18 cellular contexts compared by ENCODE assay signal in the genomic region with DNA sequence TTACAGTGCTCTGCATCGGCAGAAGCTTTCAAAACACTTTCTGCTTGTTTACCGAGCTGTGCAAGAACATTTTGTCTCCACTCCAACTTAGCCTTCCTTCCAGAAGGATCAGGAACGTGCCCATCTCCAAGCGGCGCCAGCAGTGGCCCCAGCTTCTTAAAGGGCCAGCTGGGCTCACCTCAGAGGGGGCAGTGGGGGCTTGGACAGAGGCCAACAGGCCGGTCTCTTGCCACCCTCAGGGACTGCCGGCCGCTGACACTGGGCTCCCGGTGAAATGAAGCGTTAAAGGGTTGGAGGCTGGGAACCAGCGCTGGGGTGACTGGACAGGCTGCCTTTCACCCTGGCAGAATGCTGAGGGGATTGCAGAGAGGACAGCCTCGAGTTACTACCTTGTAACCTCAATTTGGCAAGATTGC.
DNase-seq lines count a peak whose midpoint lies in the region; ATAC-seq and TF ChIP-seq lines count a peak whose summit lies in the region.
"Had no signal": no experiment of that assay in that cellular context is flagged by ENCODE, and none has a peak within 500 bp of the region (broad histone marks: within the 10 kb centered on the region; RNA-seq: fewer than 3 reads in every experiment).

No MANE protein-coding gene starts in this region.

- TF ChIP-seq CTCF in C4-2B (conservative IDR thresholded peaks at IDR 0.05) (no peak), choroid plexus epithelial cell (conservative IDR thresholded peaks at IDR 0.05; ENCODE audit: low read depth, low read length) (no peak)

- ATAC-seq in HG03139 (IDR thresholded peaks at IDR 0.05; ENCODE audit: unreplicated experiment) (no peak), esophagus mucosa (no peak)
- ATAC-seq: activated CD8-positive, alpha-beta T cell treated with anti-CD3 and anti-CD28 coated beads for 36 hours; PC-3; stimulated activated memory B cell treated with anti-CD40 and anti-IgM and Interleukin-4, amounts not matched to agents 10 μg/mL and 1 μg/mL and 100 μg/mL, for 72 hours had no signal

- H3K36me3 ChIP-seq in skeletal muscle satellite cell (ENCODE audit: insufficient read depth, low read length) = no peaks in the 10 kb centered on the region

- H3K9me3 ChIP-seq in skeletal muscle satellite cell (replicated peaks; ENCODE audit: low read length) = no peaks in the 10 kb centered on the region

- no peak overlapping the region for H3K9ac ChIP-seq in skeletal muscle satellite cell (ENCODE audit: low read depth, low read length)

- peak overlapping the region; percentile 54 for H3K27ac ChIP-seq in C4-2B
- peak overlapping the region; percentile 52 for H3K27ac ChIP-seq in layer of hippocampus (ENCODE audit: low read depth, low read length)

- peak overlapping the region; percentile 55 for H3K4me2 ChIP-seq in skeletal muscle satellite cell (ENCODE audit: low read length)

- H3K27me3 ChIP-seq in layer of hippocampus (ENCODE audit: control insufficient read depth, insufficient read depth, low read length) (peaks cover 2% of the 10 kb centered on the region), skeletal muscle satellite cell (ENCODE audit: control insufficient read depth, insufficient read depth, low read length) (peaks cover 60% of the 10 kb centered on the region)

- H3K4me1 ChIP-seq in skeletal muscle satellite cell (ENCODE audit: control insufficient read depth, insufficient read depth, low read length) = peaks cover 16% of the 10 kb centered on the region

- DNase-seq in choroid plexus epithelial cell (ENCODE audit: low read depth) = peak; percentile 63
- no peak for DNase-seq in T-helper 2 cell
- DNase-seq in NCI-H82 (lab: John Stamatoyannopoulos, UW) = no peak
- DNase-seq: activated CD8-positive, alpha-beta T cell treated with anti-CD3 and anti-CD28 coated beads for 36 hours; cerebellar nuclear complex; EL; glutamatergic neuron; immature natural killer cell; NCI-H2029 treated with DMSO at 0.1 percent for 48 hours; NCI-H526 treated with DMSO at 0.1 percent for 48 hours; PC-3 had no signal

- H3K4me3 ChIP-seq in choroid plexus epithelial cell (ENCODE audit: low read depth, low read length) = no peak overlapping the region
- H3K4me3 ChIP-seq in skeletal muscle satellite cell (ENCODE audit: low read length) = no peak overlapping the region
- H3K4me3 ChIP-seq: skin epidermis had no signal
